Comparison of ENCODE assay signal across 8 cellular contexts in the genomic region with DNA sequence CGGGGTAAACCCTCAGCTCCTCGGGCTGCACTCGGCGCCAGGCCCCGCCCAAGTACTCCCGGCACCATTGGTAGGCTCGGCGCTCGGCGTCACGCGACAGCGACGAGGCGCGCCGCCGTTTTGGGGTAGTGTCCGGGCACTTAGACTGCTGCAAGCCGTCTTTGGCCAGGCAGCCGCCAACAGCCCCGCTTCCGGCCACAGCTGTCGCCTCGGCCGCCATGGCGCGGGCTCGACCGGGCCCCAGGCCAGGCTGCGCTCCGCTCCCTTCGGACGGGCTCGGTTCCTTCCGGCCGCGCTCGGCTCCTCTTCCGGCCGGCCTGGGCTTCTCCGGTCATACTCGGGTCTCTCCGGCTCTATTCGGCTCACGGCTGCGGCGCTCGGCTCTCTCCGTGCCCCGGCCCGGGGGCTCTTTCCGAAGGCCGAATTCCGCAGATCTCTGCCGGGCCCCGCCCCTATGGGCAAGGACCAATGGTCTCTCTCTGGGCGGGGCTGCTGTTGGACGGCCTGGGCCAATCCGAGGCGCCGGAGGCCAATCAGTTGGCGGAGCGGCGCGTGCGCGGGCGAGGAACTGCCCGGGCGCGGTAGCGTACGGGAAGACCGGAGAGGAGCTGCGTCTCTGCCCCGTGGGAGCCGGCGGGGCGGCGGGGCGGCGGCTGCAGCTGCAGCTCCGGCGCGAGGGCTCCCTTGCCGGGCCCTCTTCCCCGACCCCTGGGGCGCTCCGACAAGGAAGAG. TPM values are rescaled to one million over a fixed set of nuclear protein-coding genes. Genes with fewer than 3 reads are reported as not detected.
DNase-seq lines count a peak whose midpoint lies in the region; ATAC-seq, FAIRE-seq and TF ChIP-seq lines count a peak whose summit lies in the region.

A gene with protein sequence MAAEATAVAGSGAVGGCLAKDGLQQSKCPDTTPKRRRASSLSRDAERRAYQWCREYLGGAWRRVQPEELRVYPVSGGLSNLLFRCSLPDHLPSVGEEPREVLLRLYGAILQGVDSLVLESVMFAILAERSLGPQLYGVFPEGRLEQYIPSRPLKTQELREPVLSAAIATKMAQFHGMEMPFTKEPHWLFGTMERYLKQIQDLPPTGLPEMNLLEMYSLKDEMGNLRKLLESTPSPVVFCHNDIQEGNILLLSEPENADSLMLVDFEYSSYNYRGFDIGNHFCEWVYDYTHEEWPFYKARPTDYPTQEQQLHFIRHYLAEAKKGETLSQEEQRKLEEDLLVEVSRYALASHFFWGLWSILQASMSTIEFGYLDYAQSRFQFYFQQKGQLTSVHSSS (minus strand): TSS at position 288 of the 732 bp plus-strand sequence. CDS start 68 bp downstream, at position 220.

- H2AFZ ChIP-seq in parathyroid adenoma, result peak within 1 kb of the TSS; percentile 84

- H3K9me3 Mint-ChIP-seq in T-cell, result no peaks in the 10 kb centered on the region

- H3K9me3 ChIP-seq in cardiac muscle cell (ENCODE audit: low read depth) (no peaks in the 10 kb centered on the region), parathyroid adenoma (ENCODE audit: control insufficient read depth, low read length) (no peaks in the 10 kb centered on the region), tibial nerve (no peaks in the 10 kb centered on the region)

- TF ChIP-seq POLR2A in GM12891 (IDR thresholded peaks at IDR 0.05; ENCODE audit: low read depth, low read length) (peak; percentile 32; the same call in 1 of the 2 replicates), tibial nerve (IDR thresholded peaks at IDR 0.05) (peak; percentile 94 to 97)

- no peaks in the 10 kb centered on the region for H3K79me2 ChIP-seq in parathyroid adenoma

- FAIRE-seq in GM12891 (lab: Jason Lieb, UNC), result peak; percentile 98

- no peaks in the 10 kb centered on the region for H3K27me3 Mint-ChIP-seq in T-cell

- peak within 1 kb of the TSS; percentile 84 to 93 (median 91) for H3K4me3 Mint-ChIP-seq in T-cell

- H3K9ac ChIP-seq in parathyroid adenoma, result peak within 1 kb of the TSS; percentile 87

- TF ChIP-seq CTCF in cardiac muscle cell (IDR thresholded peaks at IDR 0.05; ENCODE audit: low read depth, low read length) (no peak), parathyroid adenoma (IDR thresholded peaks at IDR 0.05) (no peak), tibial nerve (IDR thresholded peaks at IDR 0.05) (peak in 2 of 5 experiments; percentile 9 to 41)

- H3K4me2 ChIP-seq in parathyroid adenoma (ENCODE audit: low read length), result peak within 1 kb of the TSS; percentile 98

- DNase-seq in GM12891 (ENCODE audit: insufficient read length, low spot score), result peak; percentile 100
- peak; percentile 93 for DNase-seq in NCI-H1436 treated with DMSO at 0.1 percent for 48 hours (lab: John Stamatoyannopoulos, UW)
- peak; percentile 95 to 99 (median 97) for DNase-seq in T-cell
- DNase-seq in cardiac muscle cell (ENCODE audit: low read depth in 1 of 2, low spot score in 1 of 2), result peak; percentile 98 to 99
- DNase-seq in tibial nerve (ENCODE audit: low spot score in 2 of 2), result peak; percentile 95

- 0 to 1% (median 0%) methylated on average over 67 to 90 of the region's 90 CpGs for WGBS in adipose tissue, 3 donors
- 0 to 1% methylated on average over 49 to 64 of the region's 90 CpGs for WGBS in tibial nerve, 2 donors

- H3K36me3 Mint-ChIP-seq in T-cell, result peaks cover 12% of the 10 kb centered on the region

- H3K27ac ChIP-seq in adipose tissue (ENCODE audit: low read depth, low read length) (peak within 1 kb of the TSS; percentile 91), cardiac muscle cell (peak within 1 kb of the TSS; percentile 91), parathyroid adenoma (peak within 1 kb of the TSS; percentile 98), tibial nerve (peak within 1 kb of the TSS; percentile 92 to 99 (median 96))

- POLR2A ChIA-PET in T-cell (lab: Charles Lee), result interaction anchor here in 1 of 2 donors (0.6 kb wide), 1 partner anchor 57 kb away, joined by 3 read pairs; no protein-coding TSS in a partner anchor

- peak; percentile 91 for ATAC-seq in HG02840 (IDR thresholded peaks at IDR 0.05; ENCODE audit: low FRiP score, unreplicated experiment)
- peak; percentile 90 to 96 (median 94) for ATAC-seq in T-cell (replicated peaks in 1 of 4)

- peak within 1 kb of the TSS; percentile 90 to 92 for H3K27ac Mint-ChIP-seq in T-cell

- H3K36me3 ChIP-seq in cardiac muscle cell (no peaks in the 10 kb centered on the region), parathyroid adenoma (ENCODE audit: control insufficient read depth, insufficient read depth, low read length) (no peaks in the 10 kb centered on the region), tibial nerve (peaks cover 0 to 29% (median 0%) of the 10 kb centered on the region in 3 donors)

- CTCF ChIA-PET in T-cell (lab: Charles Lee), result interaction anchor here in 1 of 2 donors (0.6 to 1.6 kb wide), 4 partner anchors 32 to 217 kb away, joined by 3 to 5 read pairs (median 4); partner anchors contain the start of genes KLHDC7B and SCO2

- H3K4me1 Mint-ChIP-seq in T-cell, result peaks cover 17 to 33% (median 26%) of the 10 kb centered on the region in 3 donors

- peaks cover 25% of the 10 kb centered on the region for H3K4me1 ChIP-seq in cardiac muscle cell (ENCODE audit: low read depth)
- peaks cover 5% of the 10 kb centered on the region for H3K4me1 ChIP-seq in parathyroid adenoma
- H3K4me1 ChIP-seq in tibial nerve, result peaks cover 0 to 39% (median 17%) of the 10 kb centered on the region in 4 donors

- TF ChIP-seq EP300 in tibial nerve (IDR thresholded peaks at IDR 0.05), result peak; percentile 88

- H3K4me3 ChIP-seq in cardiac muscle cell (peak within 1 kb of the TSS; percentile 50), parathyroid adenoma (ENCODE audit: low read depth, low read length) (peak within 1 kb of the TSS; percentile 98), tibial nerve (peak within 1 kb of the TSS; percentile 74 to 91 (median 88))

- H3K27me3 ChIP-seq in cardiac muscle cell, result no peaks in the 10 kb centered on the region
- no peaks in the 10 kb centered on the region for H3K27me3 ChIP-seq in parathyroid adenoma (ENCODE audit: control insufficient read depth, insufficient read depth, low read length)
- peaks cover 0 to 5% of the 10 kb centered on the region in 2 donors for H3K27me3 ChIP-seq in tibial nerve

TF ChIP-seq in GM12891, 5 proteins besides CTCF, POLR2A, EP300 and RAD21:
- TF ChIP-seq TAF1 (IDR thresholded peaks at IDR 0.05; ENCODE audit: low read depth, low read length) (peak; percentile 30), POLR2AphosphoS5 (IDR thresholded peaks at IDR 0.05; ENCODE audit: low read depth, low read length) (0 out of 2 replicates have a peak, but pooled peaks have one; percentile 37), POU2F2 (IDR thresholded peaks at IDR 0.05; ENCODE audit: low read depth, low read length) (no peak)

RNA-seq across cellular contexts. Expression of the gene that starts here (rescaled TPM):
- 41.3 TPM for polyA plus RNA-seq in GM12891 (2012; ENCODE audit: low read depth, missing spikeins)
- total RNA-seq in T-cell (100 to 1,000 TPM; 151 to 209 (median 203) TPM), cardiac muscle cell (54.6 and 73.4 TPM in 2 replicates), tibial nerve (10 to 100 TPM; 55.9 to 95.4 (median 74.4) TPM)
- polyA plus RNA-seq in adipose tissue (100 to 1,000 TPM in 1 of 3 donors, 10 to 100 TPM in 2; 39.2 to 137 (median 65.2) TPM), cardiac muscle cell (100 and 134 TPM in 2 replicates)

Comparison
In these comparisons a context has a peak if more than half of its experiments do, and no peak if none do; other contexts are left out.
1. Peak in every context shown above with its lines: DNase-seq, ATAC-seq, H3K4me3 ChIP-seq and H3K27ac ChIP-seq.